In the genomic region with DNA sequence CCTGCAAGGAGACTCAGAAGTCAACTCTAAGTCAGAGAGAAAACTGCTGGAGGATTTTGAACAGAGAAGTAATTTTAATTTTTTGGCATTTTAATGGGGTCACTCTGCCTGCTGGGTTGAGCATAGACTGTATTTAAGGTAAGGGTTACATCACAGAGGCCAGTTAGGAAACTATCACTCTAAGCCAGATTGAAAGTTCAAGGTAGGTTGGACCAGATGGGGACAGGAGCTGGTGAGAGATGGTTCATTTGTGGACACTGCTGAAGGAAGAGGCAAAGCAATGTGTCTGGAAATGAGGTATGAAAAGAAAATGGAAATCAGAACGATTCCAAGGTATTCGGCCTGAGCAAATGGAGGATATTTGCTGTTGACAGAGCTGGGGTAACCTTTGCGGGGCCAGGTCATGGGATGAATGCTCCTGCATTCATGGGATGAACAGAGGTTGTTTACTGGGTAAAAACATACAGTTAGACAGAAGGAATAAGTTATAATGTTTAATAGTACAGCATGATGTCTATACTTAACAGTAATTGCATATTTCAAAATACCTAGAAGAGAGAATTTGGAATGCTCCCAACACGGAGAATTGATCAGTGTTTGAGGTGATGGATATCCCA, we compare ENCODE assay signal across 23 cellular contexts. TPM values are rescaled to one million over a fixed set of nuclear protein-coding genes. Genes with fewer than 3 reads are reported as not detected.
DNase-seq lines count a peak whose midpoint lies in the region; ATAC-seq, FAIRE-seq and TF ChIP-seq lines count a peak whose summit lies in the region.
"Had no signal": no experiment of that assay in that cellular context is flagged by ENCODE, and none has a peak within 500 bp of the region (broad histone marks: within the 10 kb centered on the region; RNA-seq: fewer than 3 reads in every experiment).

No MANE protein-coding gene starts in this region.

- intact Hi-C loops in Caco-2 (cut with micrococcal nuclease; ENCODE audit: unreplicated experiment) (no loop called here), ascending aorta (cut with DNase I) (no loop called here), HepG2 (cut with micrococcal nuclease; ENCODE audit: unreplicated experiment) (no loop called here), gastrocnemius medialis (cut with DNase I; ENCODE audit: low total_unique reads) (no loop called here), aorta (cut with DNase I) (no loop called here)

- TF ChIP-seq CTCF in Caco-2 (IDR thresholded peaks at IDR 0.05; ENCODE audit: insufficient read depth in 1 of 2, low read depth in 1 of 2, low read length in 1 of 2, severe bottlenecking in 1 of 2, unreplicated experiment in 1 of 2) (no peak), ascending aorta (IDR thresholded peaks at IDR 0.05) (no peak), HepG2 (CRISPR knock-in tag; IDR thresholded peaks at IDR 0.05) (no peak), gastrocnemius medialis (IDR thresholded peaks at IDR 0.05 in 4 of 5, conservative IDR thresholded peaks at IDR 0.05 in 1 of 5) (no peak)

- H3K27ac ChIP-seq in ascending aorta: peak overlapping the region; percentile 57 to 72
- H3K27ac ChIP-seq in HepG2 (ENCODE audit: extremely low read length, insufficient read depth, low read length): peak overlapping the region; percentile 35
- peak overlapping the region in 3 of 4 donors; percentile 6 to 66 (median 65) for H3K27ac ChIP-seq in gastrocnemius medialis
- H3K27ac ChIP-seq in aorta (ENCODE audit: low read depth in 1 of 2, low read length in 2 of 2): peak overlapping the region in 1 of 2 donors; percentile 8
- H3K27ac ChIP-seq: BLaER1 treated with 17β-estradiol and CSF1 and Interleukin-3, amounts not matched to agents 10 nM and 100 nM; body of pancreas; transverse colon had no signal

- H3K4me2 ChIP-seq in HepG2 (ENCODE audit: low read depth, low read length): no peak overlapping the region

- H3K9me3 Mint-ChIP-seq in Caco-2 (ENCODE audit: unreplicated experiment): no peaks in the 10 kb centered on the region
- H3K9me3 Mint-ChIP-seq: activated CD4-positive, alpha-beta T cell treated with anti-CD3 and anti-CD28 coated beads, Interleukin-2, amount 10 ng/mL, durations not matched to agents 7 days and 5 days; activated T-cell treated with anti-CD3 and anti-CD28 coated beads, Interleukin-2, amount 50 U/mL, for 4 hours; stimulated activated naive CD8-positive, alpha-beta T cell treated with anti-CD3 and anti-CD28 coated beads, Interleukin-15, Interleukin-2, amounts not matched to agents 100 ng/mL and 50 ng/mL, for 24 hours had no signal

- POLR2A ChIA-PET in Caco-2 (lab: Charles Lee) (no interaction called here), HepG2 (lab: Yijun Ruan, JAX) (no interaction called here)

- H3K4me3 ChIP-seq in Caco-2 (ENCODE audit: low read depth, low read length): no peak overlapping the region
- H3K4me3 ChIP-seq in ascending aorta: no peak overlapping the region
- H3K4me3 ChIP-seq in HepG2 (replicated peaks in 1 of 3; ENCODE audit: insufficient read depth in 1 of 3, low read depth in 2 of 3, low read length in 3 of 3): no peak overlapping the region
- peak overlapping the region in 2 of 4 donors; percentile 10 to 11 for H3K4me3 ChIP-seq in gastrocnemius medialis
- no peak overlapping the region for H3K4me3 ChIP-seq in aorta (ENCODE audit: low read length in 2 of 2)
- H3K4me3 ChIP-seq: BLaER1 treated with 17β-estradiol and CSF1 and Interleukin-3, amounts not matched to agents 10 nM and 100 nM; body of pancreas; lung; transverse colon had no signal

- WGBS in HepG2 (ENCODE audit: low lambda C conversion rate): 77% methylated on average over 4 of the region's 4 CpGs
- WGBS in aorta, 2 donors: 71 to 82% methylated on average over 4 of the region's 4 CpGs

- peaks cover 2% of the 10 kb centered on the region for H3K36me3 Mint-ChIP-seq in Caco-2 (ENCODE audit: insufficient read depth, unreplicated experiment)

- no peaks in the 10 kb centered on the region for H4K20me1 ChIP-seq in HepG2 (ENCODE audit: insufficient read depth, low read length)
- H4K20me1 ChIP-seq: BLaER1 treated with 17β-estradiol and CSF1 and Interleukin-3, amounts not matched to agents 10 nM and 100 nM had no signal

- peaks cover 41% of the 10 kb centered on the region for H3K4me1 ChIP-seq in Caco-2
- H3K4me1 ChIP-seq in ascending aorta: peaks cover 6 to 56% of the 10 kb centered on the region in 2 donors
- peaks cover 24% of the 10 kb centered on the region for H3K4me1 ChIP-seq in HepG2 (ENCODE audit: insufficient read depth, low read length)
- H3K4me1 ChIP-seq in gastrocnemius medialis: peaks cover 20 to 38% of the 10 kb centered on the region in 2 donors
- H3K4me1 ChIP-seq in aorta (ENCODE audit: control insufficient read depth in 1 of 2, insufficient read depth in 2 of 2, low read length in 2 of 2): peaks cover 10 to 12% of the 10 kb centered on the region in 2 donors

- in situ Hi-C loops in HepG2 (cut with HindIII; ENCODE audit: extremely low pct_ligation_motif_present, low pct_unique_long_range_greater_than_20kb): no loop called here
- in situ Hi-C loops in gastrocnemius medialis (cut with MboI; ENCODE audit: low sequenced_read_pairs in 4 of 4): no loop called here

- no peak overlapping the region for H3K9ac ChIP-seq in HepG2 (ENCODE audit: insufficient read depth, low read depth, low read length)
- H3K9ac ChIP-seq: BLaER1 treated with 17β-estradiol and CSF1 and Interleukin-3, amounts not matched to agents 10 nM and 100 nM had no signal

- FAIRE-seq in HepG2 (lab: Jason Lieb, UNC): no peak
- no peak for FAIRE-seq in GM12892 (lab: Jason Lieb, UNC)
- FAIRE-seq: GM19239 had no signal

- H3K27me3 ChIP-seq in Caco-2 (replicated peaks; ENCODE audit: control insufficient read depth, insufficient read depth, low read length) (no peaks in the 10 kb centered on the region), ascending aorta (no peaks in the 10 kb centered on the region), HepG2 (ENCODE audit: control insufficient read depth in 1 of 2, insufficient read depth in 2 of 2, low read length in 2 of 2) (no peaks in the 10 kb centered on the region), gastrocnemius medialis (no peaks in the 10 kb centered on the region), aorta (ENCODE audit: control insufficient read depth in 1 of 2, insufficient read depth in 2 of 2, low read length in 1 of 2) (no peaks in the 10 kb centered on the region)
- H3K27me3 ChIP-seq: BLaER1 treated with 17β-estradiol and CSF1 and Interleukin-3, amounts not matched to agents 10 nM and 100 nM; body of pancreas; transverse colon had no signal

- peak overlapping the region; percentile 40 for H3K27ac Mint-ChIP-seq in Caco-2 (ENCODE audit: unreplicated experiment)
- H3K27ac Mint-ChIP-seq: activated CD4-positive, alpha-beta T cell treated with anti-CD3 and anti-CD28 coated beads, Interleukin-2, amount 10 ng/mL, durations not matched to agents 7 days and 5 days; stimulated activated naive CD8-positive, alpha-beta T cell treated with anti-CD3 and anti-CD28 coated beads, Interleukin-15, Interleukin-2, amounts not matched to agents 100 ng/mL and 50 ng/mL, for 24 hours had no signal

- H3K79me2 ChIP-seq in HepG2 (ENCODE audit: insufficient read depth, low read length): peaks cover 23% of the 10 kb centered on the region

- TF ChIP-seq EP300 in HepG2 (IDR thresholded peaks at IDR 0.05; ENCODE audit: low read depth in 2 of 2, low read length in 2 of 2) (no peak), HepG2 (CRISPR knock-in tag; IDR thresholded peaks at IDR 0.05; ENCODE audit: borderline replicate concordance) (no peak)

- no peaks in the 10 kb centered on the region for H3K9me3 ChIP-seq in Caco-2
- H3K9me3 ChIP-seq in ascending aorta: no peaks in the 10 kb centered on the region
- no peaks in the 10 kb centered on the region for H3K9me3 ChIP-seq in HepG2 (ENCODE audit: low read length)
- no peaks in the 10 kb centered on the region for H3K9me3 ChIP-seq in gastrocnemius medialis
- no peaks in the 10 kb centered on the region for H3K9me3 ChIP-seq in aorta (ENCODE audit: control insufficient read depth, low read length)
- H3K9me3 ChIP-seq: BLaER1 treated with 17β-estradiol and CSF1 and Interleukin-3, amounts not matched to agents 10 nM and 100 nM; body of pancreas; transverse colon had no signal

- H3K4me3 Mint-ChIP-seq in Caco-2 (ENCODE audit: unreplicated experiment): no peak overlapping the region
- H3K4me3 Mint-ChIP-seq: activated CD4-positive, alpha-beta T cell treated with anti-CD3 and anti-CD28 coated beads, Interleukin-2, amount 10 ng/mL, durations not matched to agents 7 days and 5 days; activated T-cell treated with anti-CD3 and anti-CD28 coated beads, Interleukin-2, amount 50 U/mL, for 4 hours; stimulated activated naive CD8-positive, alpha-beta T cell treated with anti-CD3 and anti-CD28 coated beads, Interleukin-15, Interleukin-2, amounts not matched to agents 100 ng/mL and 50 ng/mL, for 24 hours had no signal

- BruUV-seq in Caco-2 (replicated peaks; lab: Mats Ljungman, UMichigan): no TSS peak
- no TSS peak for BruUV-seq in HepG2 (replicated peaks; lab: Mats Ljungman, UMichigan)

- CTCF ChIA-PET in Caco-2 (lab: Charles Lee) (no interaction called here), HepG2 (lab: Yijun Ruan, JAX; ENCODE audit: low intra/inter-chr PET ratio, low total read pairs) (no interaction called here)

- H3K27me3 Mint-ChIP-seq in Caco-2 (ENCODE audit: insufficient read depth, unreplicated experiment): no peaks in the 10 kb centered on the region

- ATAC-seq in HepG2: peak; percentile 33; the same call in 2 of the 3 replicates
- ATAC-seq in gastrocnemius medialis: peak in 1 of 2 donors; percentile 22
- ATAC-seq in HG03520 (IDR thresholded peaks at IDR 0.05; ENCODE audit: unreplicated experiment): no peak
- no peak for ATAC-seq in GM21717 (IDR thresholded peaks at IDR 0.05; ENCODE audit: unreplicated experiment)
- ATAC-seq in aorta (ENCODE audit: low FRiP score): no peak
- ATAC-seq: activated T-cell treated with anti-CD3 and anti-CD28 coated beads, Interleukin-2, amount 50 U/mL, for 4 hours had no signal

- TF ChIP-seq POLR2A in HepG2 (IDR thresholded peaks at IDR 0.05; ENCODE audit: insufficient read depth in 1 of 2, low read depth in 2 of 2, low read length in 2 of 2) (no peak), gastrocnemius medialis (IDR thresholded peaks at IDR 0.05) (no peak), GM12892 (IDR thresholded peaks at IDR 0.05; ENCODE audit: low read depth, low read length) (no peak)

- no peaks in the 10 kb centered on the region for H3K36me3 ChIP-seq in Caco-2 (ENCODE audit: control insufficient read depth, insufficient read depth, low read length)
- no peaks in the 10 kb centered on the region for H3K36me3 ChIP-seq in ascending aorta
- peaks cover 0 to 3% of the 10 kb centered on the region in 2 experiments; a peak in 1 of 5 replicates for H3K36me3 ChIP-seq in HepG2 (replicated peaks in 1 of 2; ENCODE audit: control insufficient read depth in 1 of 2, insufficient read depth in 2 of 2, low read length in 2 of 2)
- no peaks in the 10 kb centered on the region for H3K36me3 ChIP-seq in gastrocnemius medialis
- H3K36me3 ChIP-seq in aorta (ENCODE audit: control insufficient read depth in 1 of 2, insufficient read depth in 2 of 2, low read length in 1 of 2): peaks cover 0 to 3% of the 10 kb centered on the region in 2 donors
- H3K36me3 ChIP-seq: BLaER1 treated with 17β-estradiol and CSF1 and Interleukin-3, amounts not matched to agents 10 nM and 100 nM; transverse colon had no signal

- no peak for DNase-seq in Caco-2
- DNase-seq in ascending aorta (ENCODE audit: low spot score in 2 of 2): no peak
- DNase-seq in HepG2 (ENCODE audit: low spot score): no peak
- no peak for DNase-seq in gastrocnemius medialis
- DNase-seq in GM12892 (ENCODE audit: insufficient read length): no peak
- no peak for DNase-seq in aorta
- DNase-seq: activated CD4-positive, alpha-beta T cell treated with anti-CD3 and anti-CD28 coated beads, Interleukin-2, amount 10 ng/mL, durations not matched to agents 7 days and 5 days; activated gamma-delta T cell treated with Interleukin-2 at 50 U/mL for 16 hours; activated T-cell treated with anti-CD3 and anti-CD28 coated beads, Interleukin-2, amount 50 U/mL, for 4 hours; body of pancreas; cerebellar nuclear complex; DMS79; GDM1; glutamatergic neuron; NCI-H1048; NCI-H1694 treated with DMSO at 0.1 percent for 48 hours; transverse colon had no signal

- H3K4me1 Mint-ChIP-seq in Caco-2 (ENCODE audit: low read depth, unreplicated experiment): peaks cover 23% of the 10 kb centered on the region
- H3K4me1 Mint-ChIP-seq: activated CD4-positive, alpha-beta T cell treated with anti-CD3 and anti-CD28 coated beads, Interleukin-2, amount 10 ng/mL, durations not matched to agents 7 days and 5 days had no signal

- no peak for TF ChIP-seq RAD21 in HepG2 (CRISPR knock-in tag; IDR thresholded peaks at IDR 0.05)

- H2AFZ ChIP-seq in HepG2 (ENCODE audit: low read length): no peak overlapping the region

RNA-seq across cellular contexts. Expression of gene FRK, which starts 26.9 kb away (rescaled TPM):
- total RNA-seq in Caco-2 (2022) (7.3 and 8.4 TPM in 2 replicates), ascending aorta (8.4 TPM), HepG2 (2016; rRNA removed; fragmentation: Illumina TruSeq; extraction: Trizol) (2.9 and 4.5 TPM in 2 replicates), gastrocnemius medialis (1 to 10 TPM; 1.3 to 4.8 (median 1.7) TPM), aorta (10 to 100 TPM in 1 of 2 donors, 1 to 10 TPM in 1; 9.3 to 18.3 TPM)
- 0.51 and 0.62 TPM in 2 replicates for total RNA-seq in HepG2 (2016; cell fraction: cytosol; rRNA removed; fragmentation: Illumina TruSeq; extraction: Trizol; ENCODE audit: low read depth)
- 2.9 and 4.1 TPM in 2 replicates for total RNA-seq in HepG2 (2016; cell fraction: insoluble cytoplasmic fraction; rRNA removed; fragmentation: Illumina TruSeq; extraction: Trizol)
- 0.86 and 0.93 TPM in 2 replicates for total RNA-seq in HepG2 (2016; cell fraction: membrane; rRNA removed; fragmentation: Illumina TruSeq; extraction: Trizol)
- 6.1 and 6.5 TPM in 2 replicates for total RNA-seq in HepG2 (2016; cell fraction: nucleus; rRNA removed; fragmentation: Illumina TruSeq; extraction: Trizol)
- polyA plus RNA-seq in HepG2 (2011; rRNA removed) (1.3 and 1.5 TPM in 2 replicates), aorta (1 to 10 TPM; 1.8 to 2.8 TPM)
- polyA plus RNA-seq in HepG2 (2011; cell fraction: cytosol; rRNA removed): 0.56 and 1.2 TPM in 2 replicates
- 1.7 and 2.6 TPM in 2 replicates for polyA plus RNA-seq in HepG2 (2011; cell fraction: nucleus; rRNA removed)
- polyA plus RNA-seq in HepG2 (2012): 0.65 and 0.80 TPM in 2 replicates
- polyA plus RNA-seq in HepG2 (2016; cell fraction: cytosol; fragmentation: Illumina TruSeq; extraction: Trizol; ENCODE audit: low read depth): 0.08 and 0.10 TPM in 2 replicates
- polyA plus RNA-seq in HepG2 (2016; cell fraction: insoluble cytoplasmic fraction; fragmentation: Illumina TruSeq; extraction: Trizol; ENCODE audit: low read depth): 1.7 and 1.9 TPM in 2 replicates
- 0.18 and 0.27 TPM in 2 replicates for polyA plus RNA-seq in HepG2 (2016; cell fraction: membrane; fragmentation: Illumina TruSeq; extraction: Trizol; ENCODE audit: low read depth)
- polyA plus RNA-seq in HepG2 (2016; cell fraction: nucleus; fragmentation: Illumina TruSeq; extraction: Trizol; ENCODE audit: insufficient read depth, low read depth): 2.1 and 2.6 TPM in 2 replicates
- polyA minus RNA-seq in HepG2 (2011; rRNA and poly(A)+ RNA removed; ENCODE audit: low replicate concordance): 5.6 and 8.1 TPM in 2 replicates
- 2.5 and 3.6 TPM in 2 replicates for polyA minus RNA-seq in HepG2 (2011; cell fraction: cytosol; rRNA and poly(A)+ RNA removed)
- polyA minus RNA-seq in HepG2 (2011; cell fraction: nucleus; rRNA and poly(A)+ RNA removed): 16.5 and 22.3 TPM in 2 replicates
- polyA plus RNA-seq in GM12892 (2012; ENCODE audit: missing spikeins): 0.93 TPM
